In genomic region chr10:131475803-131476202, GRCh38 we compare ENCODE assay signal across 15 cellular contexts.
DNase-seq lines count a peak whose midpoint lies in the region; ATAC-seq lines count a peak whose summit lies in the region.
"Had no signal": no experiment of that assay in that cellular context is flagged by ENCODE, and none has a peak within 500 bp of the region (broad histone marks: within the 10 kb centered on the region; RNA-seq: fewer than 3 reads in every experiment).

No MANE protein-coding gene starts in this region.

- intact Hi-C loops in Right ventricle myocardium inferior (cut with DNase I) (no loop called here), cardiac septum (cut with DNase I) (no loop called here)

- peak overlapping the region; percentile 46 for H2BK12ac ChIP-seq in neuronal stem cell (ENCODE audit: low read length)

- WGBS in neuronal stem cell (ENCODE audit: extremely low coverage in 2 of 2, insufficient read length in 2 of 2, insufficient replicate concordance in 1 of 2), 2 donors: no CpG with 5 or more reads among the region's 16 CpGs

- no peak overlapping the region for H3K4ac ChIP-seq in neuronal stem cell (ENCODE audit: low read length)

- peaks cover 0 to 3% of the 10 kb centered on the region in 2 donors for H3K9me3 ChIP-seq in neuronal stem cell (replicated peaks in 1 of 2; ENCODE audit: control insufficient read depth in 2 of 2, insufficient read depth in 1 of 2, low read depth in 1 of 2, low read length in 2 of 2)

- H3K9ac ChIP-seq in neuronal stem cell (ENCODE audit: low read depth, low read length, poor library complexity): no peak overlapping the region

- H3K4me1 ChIP-seq in neuronal stem cell (ENCODE audit: control insufficient read depth in 2 of 2, insufficient read depth in 1 of 2, low read depth in 1 of 2, low read length in 2 of 2): peaks cover 0 to 2% of the 10 kb centered on the region in 2 donors

- H3K36me3 ChIP-seq in neuronal stem cell (replicated peaks in 1 of 2; ENCODE audit: control insufficient read depth in 2 of 2, insufficient read depth in 2 of 2, low read length in 2 of 2): no peaks in the 10 kb centered on the region

- no peak overlapping the region for H2BK15ac ChIP-seq in neuronal stem cell (ENCODE audit: low read length)

- no peak overlapping the region for H3K4me3 ChIP-seq in neuronal stem cell (ENCODE audit: low read length in 2 of 2)

- H2BK5ac ChIP-seq in neuronal stem cell (ENCODE audit: low read length): no peak overlapping the region

- no peak overlapping the region for H3K4me2 ChIP-seq in neuronal stem cell (ENCODE audit: insufficient read depth, low read length, poor library complexity, severe bottlenecking)

- H3K14ac ChIP-seq in neuronal stem cell (ENCODE audit: low read length): peak overlapping the region; percentile 83

- no peak overlapping the region for H4K8ac ChIP-seq in neuronal stem cell (ENCODE audit: low read depth, low read length)

- H3K23ac ChIP-seq in neuronal stem cell (ENCODE audit: low read depth, low read length, poor library complexity): no peak overlapping the region

- H2AK5ac ChIP-seq in neuronal stem cell (ENCODE audit: low read depth, low read length): peak overlapping the region; percentile 44

- H3K18ac ChIP-seq in neuronal stem cell (ENCODE audit: low read length): peak overlapping the region; percentile 52

- H3K79me1 ChIP-seq in neuronal stem cell (ENCODE audit: low read depth, low read length): no peaks in the 10 kb centered on the region

- no peak overlapping the region for H3K27ac ChIP-seq in neuronal stem cell (replicated peaks; ENCODE audit: low read length)
- H3K27ac ChIP-seq: 22Rv1 had no signal

- DNase-seq in Right ventricle myocardium inferior (ENCODE audit: missing footprints): no peak
- no peak for DNase-seq in cardiac septum (ENCODE audit: low spot score)
- peak; percentile 58 for DNase-seq in left lobe of liver (ENCODE audit: low spot score)
- no peak for DNase-seq in neuronal stem cell (ENCODE audit: low spot score)
- no peak for DNase-seq in NCI-H1930 (lab: John Stamatoyannopoulos, UW)
- no peak for DNase-seq in NCI-H446 (lab: John Stamatoyannopoulos, UW)
- DNase-seq: CD8-positive, alpha-beta T cell; COR-L47; DMS153; DMS79 treated with DMSO at 0.1 percent for 48 hours; GDM1 had no signal

- H4K91ac ChIP-seq in neuronal stem cell (ENCODE audit: low read depth, low read length, poor library complexity): no peak overlapping the region

- peaks cover 0 to 5% (median 0%) of the 10 kb centered on the region in 3 experiments for H3K27me3 ChIP-seq in neuronal stem cell (ENCODE audit: control insufficient read depth in 3 of 3, insufficient read depth in 3 of 3, low read depth in 1 of 3, low read length in 3 of 3)

- H2BK120ac ChIP-seq in neuronal stem cell (ENCODE audit: low read depth, low read length): no peak overlapping the region

- ATAC-seq in Right ventricle myocardium inferior (peak; percentile 16), left lobe of liver (peak; percentile 5), HG02763 (IDR thresholded peaks at IDR 0.05; ENCODE audit: unreplicated experiment) (no peak), HG02571 (IDR thresholded peaks at IDR 0.05; ENCODE audit: unreplicated experiment) (no peak)
- ATAC-seq: CD8-positive, alpha-beta T cell; HCT116 had no signal

- no peak overlapping the region for H2AFZ ChIP-seq in neuronal stem cell (ENCODE audit: low read length)

Comparison
In these comparisons a context has a peak if more than half of its experiments do, and no peak if none do; other contexts are left out.
1. ATAC-seq: peak in Right ventricle myocardium inferior (single experiment) and left lobe of liver (single experiment); none in HG02763 (single experiment) and HG02571 (single experiment).